8 cellular contexts compared by ENCODE assay signal in the genomic region with DNA sequence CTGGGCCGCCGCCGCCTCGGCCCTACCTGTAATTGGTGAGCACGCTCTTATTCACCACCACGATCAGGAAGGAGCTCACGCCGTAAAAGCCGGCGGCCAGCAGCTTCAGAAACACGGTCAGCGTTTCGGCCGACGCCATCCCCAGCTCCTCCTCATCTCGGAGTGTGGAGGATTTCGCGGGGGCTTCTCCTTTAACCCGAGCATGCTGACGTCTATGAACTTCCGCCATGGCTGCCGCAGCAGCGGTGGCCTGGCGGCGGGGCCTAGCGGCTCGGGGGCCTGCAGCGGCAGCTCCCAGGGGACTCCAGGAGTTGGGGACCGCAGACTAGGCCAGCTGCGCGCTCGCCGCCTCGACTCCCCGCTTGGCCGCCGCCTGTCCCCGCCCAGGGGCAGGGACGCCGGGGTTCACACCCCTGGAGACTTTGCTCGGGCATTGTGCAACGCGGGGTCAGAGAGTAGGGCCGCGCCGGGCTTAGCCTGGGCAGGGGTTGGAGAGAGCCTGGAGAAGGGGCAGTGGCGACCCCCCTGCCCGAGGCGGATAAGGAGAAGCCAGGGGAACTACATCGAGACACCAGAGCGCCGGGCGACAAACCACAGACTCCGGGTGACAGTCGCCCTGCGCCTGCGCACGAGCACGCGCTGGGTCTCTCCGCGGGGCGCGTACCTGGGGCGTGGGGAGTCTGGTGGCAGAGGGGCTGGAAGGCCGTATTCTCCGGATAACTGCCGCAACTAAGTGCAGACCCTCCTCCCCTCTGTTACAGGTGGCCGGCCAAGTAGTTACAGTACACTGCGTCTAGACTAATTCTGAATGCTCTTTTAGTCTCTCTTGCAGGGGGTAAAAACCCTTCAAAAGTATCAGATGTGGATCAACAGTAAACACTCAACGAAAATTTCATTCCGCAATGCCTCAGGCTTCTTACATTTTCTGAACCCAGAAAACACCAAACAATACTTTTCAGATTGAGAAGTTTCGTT. TPM values are rescaled to one million over a fixed set of nuclear protein-coding genes. Genes with fewer than 3 reads are reported as not detected.
DNase-seq lines count a peak whose midpoint lies in the region; ATAC-seq and TF ChIP-seq lines count a peak whose summit lies in the region.

A gene (minus strand): TSS at position 364 of the 975 bp plus-strand sequence. CDS start 135 bp downstream, at position 229.

- H3K4me1 Mint-ChIP-seq in activated T-cell treated with anti-CD3 and anti-CD28 coated beads, Interleukin-2, amount 50 U/mL, for 24 hours (ENCODE audit: low read depth): peaks cover 26% of the 10 kb centered on the region
- H3K4me1 Mint-ChIP-seq in stimulated activated effector memory CD8-positive, alpha-beta T cell treated with anti-CD3 and anti-CD28 coated beads, Interleukin-12 subunit alpha, Interleukin-12 subunit beta, amount 100 ng/mL, for 72 hours: peaks cover 22% of the 10 kb centered on the region

- CTCF ChIA-PET in PC-9 (lab: Charles Lee): interaction anchor here (0.6 kb wide), 1 partner anchor 550 kb away, joined by 5 read pairs; no protein-coding TSS in a partner anchor

- ATAC-seq in GM21528 (IDR thresholded peaks at IDR 0.05; ENCODE audit: low FRiP score, unreplicated experiment) (peak; percentile 84), esophagus mucosa (peak; percentile 83)
- ATAC-seq in stimulated activated effector memory CD8-positive, alpha-beta T cell treated with anti-CD3 and anti-CD28 coated beads, Interleukin-12 subunit alpha, Interleukin-12 subunit beta, amount 100 ng/mL, for 72 hours: peak; percentile 82

- H3K36me3 ChIP-seq in PC-9 (ENCODE audit: low read depth): no peaks in the 10 kb centered on the region

- POLR2A ChIA-PET in PC-9 (lab: Charles Lee; ENCODE audit: unreplicated experiment): interaction anchor here (0.5 to 0.7 kb wide), 3 partner anchors 8 to 115 kb away, joined by 3 to 10 read pairs (median 3); no protein-coding TSS in a partner anchor

- H3F3A ChIP-seq in PC-9 (ENCODE audit: insufficient read depth, low read depth): no peaks in the 10 kb centered on the region

- peak within 1 kb of the TSS; percentile 97 for H3K4me2 ChIP-seq in PC-9

- peak within 1 kb of the TSS; percentile 99 for H3K4me3 ChIP-seq in PC-9

- peaks cover 13% of the 10 kb centered on the region for H3K4me1 ChIP-seq in PC-9 (replicated peaks; ENCODE audit: insufficient read depth)

- no peaks in the 10 kb centered on the region for H3K9me3 Mint-ChIP-seq in activated T-cell treated with anti-CD3 and anti-CD28 coated beads, Interleukin-2, amount 50 U/mL, for 24 hours
- H3K9me3 Mint-ChIP-seq in stimulated activated effector memory CD8-positive, alpha-beta T cell treated with anti-CD3 and anti-CD28 coated beads, Interleukin-12 subunit alpha, Interleukin-12 subunit beta, amount 100 ng/mL, for 72 hours: no peaks in the 10 kb centered on the region

- H3K9me2 ChIP-seq in PC-9 (ENCODE audit: insufficient read depth): no peaks in the 10 kb centered on the region

- H3K27me3 Mint-ChIP-seq in activated T-cell treated with anti-CD3 and anti-CD28 coated beads, Interleukin-2, amount 50 U/mL, for 24 hours: no peaks in the 10 kb centered on the region

- H3K27ac ChIP-seq in PC-9: peak within 1 kb of the TSS; percentile 41

- H3K27me3 ChIP-seq in PC-9 (ENCODE audit: insufficient read depth, low read depth): no peaks in the 10 kb centered on the region

- intact Hi-C loops in PC-9 (cut with micrococcal nuclease; ENCODE audit: unreplicated experiment): loop anchor here (2.0 to 10.0 kb wide), 2 partner anchors 129 to 161 kb away; a partner anchor contains a TSS

- H4K20me1 ChIP-seq in PC-9 (ENCODE audit: insufficient read depth): no peaks in the 10 kb centered on the region

- peak within 1 kb of the TSS; percentile 80 for H3K4me3 Mint-ChIP-seq in activated T-cell treated with anti-CD3 and anti-CD28 coated beads, Interleukin-2, amount 50 U/mL, for 24 hours
- H3K4me3 Mint-ChIP-seq in stimulated activated effector memory CD8-positive, alpha-beta T cell treated with anti-CD3 and anti-CD28 coated beads, Interleukin-12 subunit alpha, Interleukin-12 subunit beta, amount 100 ng/mL, for 72 hours: peak within 1 kb of the TSS; percentile 74

- TSS peak; percentile 26 for BruUV-seq in PC-9 (replicated peaks; lab: Mats Ljungman, UMichigan)

- no peak for TF ChIP-seq CTCF in PC-9 (conservative IDR thresholded peaks at IDR 0.05)

- no peaks in the 10 kb centered on the region for H3K9me3 ChIP-seq in PC-9 (ENCODE audit: insufficient read depth, low read depth)

- H3K27ac Mint-ChIP-seq in activated T-cell treated with anti-CD3 and anti-CD28 coated beads, Interleukin-2, amount 50 U/mL, for 24 hours: peak within 1 kb of the TSS; percentile 95
- peak within 1 kb of the TSS; percentile 78 for H3K27ac Mint-ChIP-seq in stimulated activated effector memory CD8-positive, alpha-beta T cell treated with anti-CD3 and anti-CD28 coated beads, Interleukin-12 subunit alpha, Interleukin-12 subunit beta, amount 100 ng/mL, for 72 hours

- peak within 1 kb of the TSS; percentile 99 for H2AFZ ChIP-seq in PC-9

- H3K79me2 ChIP-seq in PC-9 (ENCODE audit: low read depth): peaks cover 7% of the 10 kb centered on the region; the same call in 1 of the 2 replicates

- H3K36me3 Mint-ChIP-seq in activated T-cell treated with anti-CD3 and anti-CD28 coated beads, Interleukin-2, amount 50 U/mL, for 24 hours (ENCODE audit: low read depth): peaks cover 40% of the 10 kb centered on the region
- H3K36me3 Mint-ChIP-seq in stimulated activated effector memory CD8-positive, alpha-beta T cell treated with anti-CD3 and anti-CD28 coated beads, Interleukin-12 subunit alpha, Interleukin-12 subunit beta, amount 100 ng/mL, for 72 hours: peaks cover 23% of the 10 kb centered on the region

- DNase-seq in DMS153 treated with DMSO at 0.1 percent for 48 hours (lab: John Stamatoyannopoulos, UW; ENCODE audit: unreplicated experiment): peak; percentile 51
- peak; percentile 71 for DNase-seq in HuH-7.5 (ENCODE audit: low spot score)
- peak; percentile 37 to 61 for DNase-seq in PC-9
- peak; percentile 87 for DNase-seq in activated T-cell treated with anti-CD3 and anti-CD28 coated beads, Interleukin-2, amount 50 U/mL, for 24 hours
- peak; percentile 81 for DNase-seq in myocyte (ENCODE audit: low read depth)
- peak; percentile 58 to 89 for DNase-seq in stimulated activated effector memory CD8-positive, alpha-beta T cell treated with anti-CD3 and anti-CD28 coated beads, Interleukin-12 subunit alpha, Interleukin-12 subunit beta, amount 100 ng/mL, for 72 hours (ENCODE audit: low spot score in 2 of 2)

RNA-seq across cellular contexts. Expression of the gene that starts here (rescaled TPM):
- total RNA-seq in PC-9 (2021) (2.3 and 2.6 TPM in 2 replicates), esophagus mucosa (9.0 TPM), myocyte (10.1 and 11.0 TPM in 2 replicates)
- polyA plus RNA-seq in myocyte (2012): 4.6 TPM

Comparison
In these comparisons a context has a peak if more than half of its experiments do, and no peak if none do; other contexts are left out.
1. Peak in every context shown above with its lines: DNase-seq, ATAC-seq, H3K4me3 ChIP-seq and H3K27ac ChIP-seq.